In genomic region chr1:219567341-219567947, GRCh38 we compare ENCODE assay signal across 9 cellular contexts. TPM values are rescaled to one million over a fixed set of nuclear protein-coding genes. Genes with fewer than 3 reads are reported as not detected.
DNase-seq lines count a peak whose midpoint lies in the region; ATAC-seq, FAIRE-seq and TF ChIP-seq lines count a peak whose summit lies in the region.
"Had no signal": no experiment of that assay in that cellular context is flagged by ENCODE, and none has a peak within 500 bp of the region (broad histone marks: within the 10 kb centered on the region; RNA-seq: fewer than 3 reads in every experiment).

No MANE protein-coding gene starts in this region.

- intact Hi-C loops in HepG2 (cut with micrococcal nuclease; ENCODE audit: unreplicated experiment), result loop anchor here (5.0 to 10.0 kb wide), 5 partner anchors 153 to 1235 kb away; no protein-coding TSS in a partner anchor

- POLR2A ChIA-PET in HepG2 (lab: Yijun Ruan, JAX), result no interaction called here

- H3K4me1 ChIP-seq in GM23248 (ENCODE audit: insufficient read depth) (no peaks in the 10 kb centered on the region), HepG2 (ENCODE audit: insufficient read depth, low read length) (peaks cover 15% of the 10 kb centered on the region)

- in situ Hi-C loops in GM23248 (cut with MboI) (loop anchor here (25.0 kb wide), 1 partner anchor 1030 kb away; no protein-coding TSS in a partner anchor), astrocyte of the cerebellum (cut with HindIII; ENCODE audit: low sequenced_read_pairs) (loop anchor here (5.0 kb wide), 1 partner anchor 100 kb away; no protein-coding TSS in a partner anchor), HepG2 (cut with HindIII; ENCODE audit: extremely low pct_ligation_motif_present, low pct_unique_long_range_greater_than_20kb) (loop anchor here (10.0 kb wide), 1 partner anchor 1233 kb away; no protein-coding TSS in a partner anchor)

- H3K27ac ChIP-seq in GM23248 (no peak overlapping the region), HepG2 (ENCODE audit: extremely low read length, insufficient read depth, low read length) (no peak overlapping the region)

- H4K20me1 ChIP-seq in GM23248 (ENCODE audit: insufficient read depth), result no peaks in the 10 kb centered on the region
- H4K20me1 ChIP-seq in HepG2 (ENCODE audit: insufficient read depth, low read length), result no peaks in the 10 kb centered on the region

- H3K36me3 ChIP-seq in GM23248 (ENCODE audit: low read depth) (no peaks in the 10 kb centered on the region), HepG2 (replicated peaks in 1 of 2; ENCODE audit: control insufficient read depth in 1 of 2, insufficient read depth in 2 of 2, low read length in 2 of 2) (no peaks in the 10 kb centered on the region)

- no peaks in the 10 kb centered on the region for H3K79me2 ChIP-seq in GM23248 (ENCODE audit: insufficient read depth)
- no peaks in the 10 kb centered on the region for H3K79me2 ChIP-seq in HepG2 (ENCODE audit: insufficient read depth, low read length)

- H3K9me2 ChIP-seq in GM23248 (ENCODE audit: insufficient read depth), result no peaks in the 10 kb centered on the region

- DNase-seq in DMS 273 treated with DMSO at 0.1 percent for 48 hours (lab: John Stamatoyannopoulos, UW), result peak; percentile 30
- DNase-seq in GM23248, result peak; percentile 75
- peak; percentile 60 for DNase-seq in NCI-H1105 treated with DMSO at 0.1 percent for 48 hours (lab: John Stamatoyannopoulos, UW)
- peak; percentile 71 for DNase-seq in astrocyte of the cerebellum (ENCODE audit: low read depth)
- DNase-seq in HepG2 (ENCODE audit: low spot score), result peak; percentile 20
- DNase-seq in GM12892 (ENCODE audit: insufficient read length), result no peak

- TF ChIP-seq EP300 in HepG2 (IDR thresholded peaks at IDR 0.05; ENCODE audit: low read depth in 2 of 2, low read length in 2 of 2) (no peak), HepG2 (CRISPR knock-in tag; IDR thresholded peaks at IDR 0.05; ENCODE audit: borderline replicate concordance) (no peak)

- TF ChIP-seq POLR2A in HepG2 (IDR thresholded peaks at IDR 0.05; ENCODE audit: insufficient read depth in 1 of 2, low read depth in 2 of 2, low read length in 2 of 2) (no peak), GM12892 (IDR thresholded peaks at IDR 0.05; ENCODE audit: low read depth, low read length) (no peak)

- H3K27me3 ChIP-seq in GM23248 (replicated peaks; ENCODE audit: insufficient read depth), result peaks cover 7% of the 10 kb centered on the region; the same call in 1 of the 2 replicates
- H3K27me3 ChIP-seq in HepG2 (ENCODE audit: control insufficient read depth in 1 of 2, insufficient read depth in 2 of 2, low read length in 2 of 2), result no peaks in the 10 kb centered on the region; a peak in 1 of 5 replicates

- H3K9ac ChIP-seq in GM23248 (no peak overlapping the region), HepG2 (ENCODE audit: insufficient read depth, low read depth, low read length) (no peak overlapping the region)

- H3K4me3 ChIP-seq in GM23248 (no peak overlapping the region), astrocyte of the cerebellum (ENCODE audit: low read depth, low read length) (no peak overlapping the region), HepG2 (replicated peaks in 1 of 3; ENCODE audit: insufficient read depth in 1 of 3, low read depth in 2 of 3, low read length in 3 of 3) (no peak overlapping the region)

- no peak overlapping the region for H2AFZ ChIP-seq in GM23248
- no peak overlapping the region for H2AFZ ChIP-seq in HepG2 (ENCODE audit: low read length)

- H3K4me2 ChIP-seq in GM23248 (ENCODE audit: unreplicated experiment) (no peak overlapping the region), HepG2 (ENCODE audit: low read depth, low read length) (no peak overlapping the region)

- CTCF ChIA-PET in HepG2 (lab: Yijun Ruan, JAX; ENCODE audit: low intra/inter-chr PET ratio, low total read pairs), result no interaction called here

- H3K9me3 ChIP-seq in GM23248 (ENCODE audit: low read depth) (no peaks in the 10 kb centered on the region), HepG2 (ENCODE audit: low read length) (no peaks in the 10 kb centered on the region)

- no peaks in the 10 kb centered on the region for H3F3A ChIP-seq in GM23248 (ENCODE audit: insufficient read depth)

- peak; percentile 57; the same call in 2 of the 3 replicates for ATAC-seq in HepG2
- no peak for ATAC-seq in HG03439 (IDR thresholded peaks at IDR 0.05; ENCODE audit: unreplicated experiment)
- ATAC-seq in GM19324 (IDR thresholded peaks at IDR 0.05; ENCODE audit: low FRiP score, unreplicated experiment), result no peak

- peak; percentile 65 for TF ChIP-seq CTCF in astrocyte of the cerebellum (IDR thresholded peaks at IDR 0.05; ENCODE audit: low read depth, low read length, missing control alignments)
- TF ChIP-seq CTCF in HepG2 (CRISPR knock-in tag; IDR thresholded peaks at IDR 0.05), result peak; percentile 64

- no TSS peak for BruUV-seq in HepG2 (replicated peaks; lab: Mats Ljungman, UMichigan)

- TF ChIP-seq RAD21 in HepG2 (CRISPR knock-in tag; IDR thresholded peaks at IDR 0.05), result no peak

- 34 to 36% methylated on average over 4 of the region's 4 CpGs for WGBS in GM23248 (ENCODE audit: low coverage in 1 of 2, low lambda C conversion rate in 2 of 2, missing lambda C conversion rate in 2 of 2), 2 experiments
- under 1% methylated on average over 4 of the region's 4 CpGs for WGBS in HepG2 (ENCODE audit: low lambda C conversion rate)

- FAIRE-seq in HepG2 (lab: Jason Lieb, UNC) (no peak), GM12892 (lab: Jason Lieb, UNC) (no peak)

TF ChIP-seq in HepG2, 621 proteins besides CTCF, POLR2A, EP300 and RAD21:
- no peak for TF ChIP-seq MED1 (CRISPR knock-in tag; IDR thresholded peaks at IDR 0.05)
- TF ChIP-seq STAG1 (CRISPR knock-in tag; IDR thresholded peaks at IDR 0.05), result peak; percentile 70
TF ChIP-seq in HepG2: peak in this region for 1.

RNA-seq across cellular contexts. Expression of gene ZC3H11B, which starts 45.5 kb away (rescaled TPM):
- not detected in 2 replicates for total RNA-seq in GM23248 (2014; rRNA removed; shearing (Covaris generic))
- polyA plus RNA-seq in GM23248 (2016; fragmentation: Nextera tagmentation; extraction: Ambion mirVana) (not detected in 2 replicates), HepG2 (2011; rRNA removed) (0.05 and 0.09 TPM in 2 replicates)
- 0.15 and 0.34 TPM in 2 replicates for total RNA-seq in HepG2 (2016; rRNA removed; fragmentation: Illumina TruSeq; extraction: Trizol)
- not detected in 2 replicates for total RNA-seq in HepG2 (2016; cell fraction: cytosol; rRNA removed; fragmentation: Illumina TruSeq; extraction: Trizol; ENCODE audit: low read depth)
- 0.09 and 0.18 TPM in 2 replicates for total RNA-seq in HepG2 (2016; cell fraction: insoluble cytoplasmic fraction; rRNA removed; fragmentation: Illumina TruSeq; extraction: Trizol)
- 0.07 TPM in 1 of 2 replicates, not detected in the other for total RNA-seq in HepG2 (2016; cell fraction: membrane; rRNA removed; fragmentation: Illumina TruSeq; extraction: Trizol)
- total RNA-seq in HepG2 (2016; cell fraction: nucleus; rRNA removed; fragmentation: Illumina TruSeq; extraction: Trizol), result 0.25 TPM in 1 of 2 replicates, not detected in the other
- polyA plus RNA-seq in HepG2 (2011; cell fraction: cytosol; rRNA removed), result 0.05 TPM in 1 of 2 replicates, not detected in the other
- 0.09 and 0.11 TPM in 2 replicates for polyA plus RNA-seq in HepG2 (2011; cell fraction: nucleus; rRNA removed)
- 0.15 and 0.20 TPM in 2 replicates for polyA plus RNA-seq in HepG2 (2012)
- polyA plus RNA-seq in HepG2 (2016; cell fraction: cytosol; fragmentation: Illumina TruSeq; extraction: Trizol; ENCODE audit: low read depth), result not detected in 2 replicates
- polyA plus RNA-seq in HepG2 (2016; cell fraction: insoluble cytoplasmic fraction; fragmentation: Illumina TruSeq; extraction: Trizol; ENCODE audit: low read depth), result 0.10 TPM in 1 of 2 replicates, not detected in the other
- polyA plus RNA-seq in HepG2 (2016; cell fraction: membrane; fragmentation: Illumina TruSeq; extraction: Trizol; ENCODE audit: low read depth), result 0.07 TPM in 1 of 2 replicates, not detected in the other
- 0.21 TPM in 1 of 2 replicates, not detected in the other for polyA plus RNA-seq in HepG2 (2016; cell fraction: nucleus; fragmentation: Illumina TruSeq; extraction: Trizol; ENCODE audit: insufficient read depth, low read depth)
- polyA minus RNA-seq in HepG2 (2011; rRNA and poly(A)+ RNA removed; ENCODE audit: low replicate concordance), result not detected in 2 replicates
- polyA minus RNA-seq in HepG2 (2011; cell fraction: cytosol; rRNA and poly(A)+ RNA removed), result not detected in 2 replicates
- polyA minus RNA-seq in HepG2 (2011; cell fraction: nucleus; rRNA and poly(A)+ RNA removed), result 0.26 and 0.99 TPM in 2 replicates
- polyA plus RNA-seq in GM12892 (2012; ENCODE audit: missing spikeins), result 0.25 TPM
- total RNA-seq: urinary bladder had no signal
